ENCODE assay signal across 24 cellular contexts in the genomic region with DNA sequence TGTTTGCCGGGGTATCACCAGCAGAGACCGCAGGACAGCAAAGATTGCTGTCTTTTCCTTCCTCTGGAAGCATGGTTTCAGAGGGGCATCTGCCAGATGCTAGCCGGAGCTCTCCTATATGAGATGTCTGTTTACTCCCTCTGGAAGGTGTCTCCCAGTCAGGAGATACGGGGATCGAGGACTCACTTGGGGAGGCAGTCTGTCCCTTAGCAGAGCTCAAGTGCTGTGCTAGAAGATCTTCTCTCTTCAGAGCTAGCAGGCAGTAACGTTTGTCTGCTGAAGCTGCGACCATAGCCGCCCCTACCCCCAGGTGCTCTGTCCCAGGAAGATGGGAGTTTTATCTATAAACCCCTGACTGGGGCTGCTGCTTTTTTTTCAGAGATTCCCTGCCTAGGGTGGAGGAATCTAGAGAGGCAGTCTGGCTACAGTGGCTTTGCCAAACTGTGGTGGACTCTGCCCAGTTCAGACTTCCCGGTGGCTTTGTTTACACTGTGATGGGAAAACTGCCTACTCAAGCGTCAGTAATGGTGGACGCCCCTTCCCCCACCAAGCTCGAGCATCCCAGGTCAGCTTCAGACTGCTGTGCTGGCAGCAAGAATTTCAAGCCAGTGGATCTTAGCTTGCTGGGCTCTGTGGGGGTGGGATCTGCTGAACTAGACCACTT.
DNase-seq lines count a peak whose midpoint lies in the region; ATAC-seq, FAIRE-seq and TF ChIP-seq lines count a peak whose summit lies in the region.
"Had no signal": no experiment of that assay in that cellular context is flagged by ENCODE, and none has a peak within 500 bp of the region (broad histone marks: within the 10 kb centered on the region; RNA-seq: fewer than 3 reads in every experiment).

No MANE protein-coding gene starts in this region.

- no peak for FAIRE-seq in urothelium cell line (lab: Jason Lieb, UNC)
- FAIRE-seq: bronchial epithelial cell, endothelial cell of umbilical vein, GM12892, TTC549 had no signal

- no peaks in the 10 kb centered on the region for H3K4me1 Mint-ChIP-seq in activated naive CD4-positive, alpha-beta T cell treated with anti-CD3 and anti-CD28 coated beads for 36 hours (ENCODE audit: low read depth)

- DNase-seq in HT-29 (ENCODE audit: low spot score) = peak; percentile 83
- peak; percentile 68 for DNase-seq in cerebellar cortex (ENCODE audit: low spot score)
- DNase-seq in right lobe of liver = peak; percentile 60 to 90 (median 83)
- peak; percentile 74 for DNase-seq in stomach
- DNase-seq in urothelium cell line (ENCODE audit: low spot score) = no peak
- DNase-seq in activated naive CD4-positive, alpha-beta T cell treated with anti-CD3 and anti-CD28 coated beads for 36 hours = no peak
- DNase-seq: activated CD4-positive, alpha-beta T cell treated with anti-CD3 and anti-CD28 coated beads for 1 hour; activated CD8-positive, alpha-beta T cell treated with anti-CD3 and anti-CD28 coated beads, Interleukin-2, amount 10 ng/mL, durations not matched to agents 7 days and 5 days; activated T-cell treated with anti-CD3 and anti-CD28 coated beads, Interleukin-2, amount 50 U/mL, for 1 hour; CD8-positive, alpha-beta T cell; dermis blood vessel endothelial cell; DMS79 treated with DMSO at 0.1 percent for 48 hours; MM.1S; NCI-H82; PC-9; SIG-M5; stimulated activated CD4-positive, alpha-beta T cell treated with anti-CD3 and anti-CD28 coated beads, Interleukin-2, amount 100 ng/mL, for 48 hours; stimulated activated naive CD4-positive, alpha-beta T cell treated with Interleukin-2 at 50 U/mL for 16 hours had no signal

- peaks cover 19% of the 10 kb centered on the region for H3K9me3 Mint-ChIP-seq in activated naive CD4-positive, alpha-beta T cell treated with anti-CD3 and anti-CD28 coated beads for 36 hours

- H3K27ac ChIP-seq in right lobe of liver (peak overlapping the region; percentile 22 to 64 (median 44)), stomach (no peak overlapping the region)
- H3K27ac ChIP-seq: PC-9 had no signal

- WGBS in right lobe of liver (ENCODE audit: insufficient coverage, low coverage, low lambda C conversion rate, missing lambda C conversion rate) = 43% methylated on average over 5 of the region's 12 CpGs
- WGBS in stomach, 5 donors = 40 to 49% (median 44%) methylated on average over 10 to 12 of the region's 12 CpGs

- no peak overlapping the region for H3K27ac Mint-ChIP-seq in activated naive CD4-positive, alpha-beta T cell treated with anti-CD3 and anti-CD28 coated beads for 36 hours
- H3K27ac Mint-ChIP-seq: activated CD8-positive, alpha-beta T cell treated with anti-CD3 and anti-CD28 coated beads, Interleukin-2, amount 10 ng/mL, durations not matched to agents 7 days and 5 days; CD8-positive, alpha-beta T cell had no signal

- H3K27me3 ChIP-seq in right lobe of liver (no peaks in the 10 kb centered on the region), stomach (no peaks in the 10 kb centered on the region)

- TF ChIP-seq POLR2A in right lobe of liver (IDR thresholded peaks at IDR 0.05) = no peak
- TF ChIP-seq POLR2A in stomach (IDR thresholded peaks at IDR 0.05) = no peak

- intact Hi-C loops in right lobe of liver (cut with DNase I) = no loop called here
- intact Hi-C loops in stomach (cut with DNase I; ENCODE audit: low total_unique reads) = no loop called here
- intact Hi-C loops in activated naive CD4-positive, alpha-beta T cell treated with anti-CD3 and anti-CD28 coated beads for 36 hours (cut with micrococcal nuclease) = no loop called here

- ATAC-seq in right lobe of liver (peak; percentile 80 to 87 (median 86)), HG03565 (IDR thresholded peaks at IDR 0.05; ENCODE audit: unreplicated experiment) (no peak)
- ATAC-seq: activated CD8-positive, alpha-beta T cell treated with anti-CD3 and anti-CD28 coated beads, Interleukin-2, amount 10 ng/mL, durations not matched to agents 7 days and 5 days; CD8-positive, alpha-beta T cell had no signal

- no peaks in the 10 kb centered on the region for H3K36me3 Mint-ChIP-seq in activated naive CD4-positive, alpha-beta T cell treated with anti-CD3 and anti-CD28 coated beads for 36 hours (ENCODE audit: low read depth)
- H3K36me3 Mint-ChIP-seq: CD8-positive, alpha-beta T cell had no signal

- CTCF ChIA-PET in activated naive CD4-positive, alpha-beta T cell treated with anti-CD3 and anti-CD28 coated beads for 36 hours (lab: Charles Lee) = no interaction called here

- no peak for TF ChIP-seq EP300 in stomach (IDR thresholded peaks at IDR 0.05)

- H3K4me1 ChIP-seq in right lobe of liver (peaks cover 0 to 12% (median 4%) of the 10 kb centered on the region in 4 donors), stomach (peaks cover 5 to 16% (median 10%) of the 10 kb centered on the region in 4 donors)

- H3K9me3 ChIP-seq in right lobe of liver = no peaks in the 10 kb centered on the region
- H3K9me3 ChIP-seq in stomach = peaks cover 0 to 3% (median 2%) of the 10 kb centered on the region in 4 donors

- H3K4me3 Mint-ChIP-seq in activated naive CD4-positive, alpha-beta T cell treated with anti-CD3 and anti-CD28 coated beads for 36 hours = no peak overlapping the region
- H3K4me3 Mint-ChIP-seq: activated CD8-positive, alpha-beta T cell treated with anti-CD3 and anti-CD28 coated beads, Interleukin-2, amount 10 ng/mL, durations not matched to agents 7 days and 5 days; CD8-positive, alpha-beta T cell; nephron had no signal

- no peak overlapping the region for H3K4me3 ChIP-seq in right lobe of liver
- no peak overlapping the region for H3K4me3 ChIP-seq in stomach
- H3K4me3 ChIP-seq: PC-9 had no signal

- H3K27me3 Mint-ChIP-seq in activated naive CD4-positive, alpha-beta T cell treated with anti-CD3 and anti-CD28 coated beads for 36 hours (ENCODE audit: low read depth) = no peaks in the 10 kb centered on the region

- H3K36me3 ChIP-seq in right lobe of liver (no peaks in the 10 kb centered on the region), stomach (no peaks in the 10 kb centered on the region)

- TF ChIP-seq CTCF in right lobe of liver (IDR thresholded peaks at IDR 0.05) = no peak
- no peak for TF ChIP-seq CTCF in stomach (IDR thresholded peaks at IDR 0.05)

Comparison
In these comparisons a context has a peak if more than half of its experiments do, and no peak if none do; other contexts are left out.
1. DNase-seq: peak in HT-29 (single experiment), cerebellar cortex (single experiment), right lobe of liver (3 of 3) and stomach (single experiment); none in urothelium cell line (single experiment) and activated naive CD4-positive, alpha-beta T cell treated with anti-CD3 and anti-CD28 coated beads for 36 hours (single experiment).
2. H3K27ac ChIP-seq: peak in right lobe of liver (3 of 3); none in stomach (0 of 5).